ENCODE assay signal across 27 cellular contexts in the genomic region with DNA sequence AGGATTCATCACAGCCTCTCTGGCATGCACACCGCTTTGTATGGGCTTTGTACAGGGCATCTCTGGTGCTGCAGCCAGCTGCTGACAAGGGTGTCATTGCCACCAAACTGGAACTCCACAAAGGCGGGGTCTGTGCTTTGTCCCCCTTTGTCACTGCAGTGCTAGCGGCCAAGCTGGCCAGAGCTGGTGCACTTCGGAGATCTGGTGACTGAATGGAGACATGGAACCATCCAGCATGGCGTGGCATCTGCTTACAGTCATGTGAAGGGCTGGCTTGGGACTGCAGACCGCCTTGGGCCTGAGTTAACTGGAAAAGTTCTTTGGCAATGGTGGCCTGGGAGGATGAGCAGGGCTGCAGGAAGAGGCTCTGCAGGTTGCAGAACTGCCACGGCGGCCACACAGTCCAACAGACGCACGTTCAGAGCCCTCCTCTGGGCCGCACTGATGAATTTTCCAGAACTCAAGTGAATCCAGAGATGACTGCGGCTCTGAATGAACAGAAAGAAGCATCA. TPM values are rescaled to one million over a fixed set of nuclear protein-coding genes. Genes with fewer than 3 reads are reported as not detected.
DNase-seq lines count a peak whose midpoint lies in the region; ATAC-seq, FAIRE-seq and TF ChIP-seq lines count a peak whose summit lies in the region.
"Had no signal": no experiment of that assay in that cellular context is flagged by ENCODE, and none has a peak within 500 bp of the region (broad histone marks: within the 10 kb centered on the region; RNA-seq: fewer than 3 reads in every experiment).

No MANE protein-coding gene starts in this region.

- TF ChIP-seq RAD21 in A549 (conservative IDR thresholded peaks at IDR 0.05 in 1 of 2, IDR thresholded peaks at IDR 0.05 in 1 of 2) = no peak

- peak overlapping the region; percentile 79 for H3K9ac ChIP-seq in GM23248

- H3K4me2 ChIP-seq in A549 (no peak overlapping the region), GM23248 (ENCODE audit: unreplicated experiment) (peak overlapping the region; percentile 59)

- no peaks in the 10 kb centered on the region for H3K9me2 ChIP-seq in GM23248 (ENCODE audit: insufficient read depth)

- H2AFZ ChIP-seq in GM23248 = peak overlapping the region; percentile 67

- no peaks in the 10 kb centered on the region for H3K36me3 ChIP-seq in GM23248 (ENCODE audit: low read depth)
- H3K36me3 ChIP-seq: stomach had no signal

- H3K36me3 Mint-ChIP-seq in glutamatergic neuron (ENCODE audit: unreplicated experiment) = no peaks in the 10 kb centered on the region
- H3K36me3 Mint-ChIP-seq in effector memory CD8-positive, alpha-beta T cell (ENCODE audit: insufficient read depth) = no peaks in the 10 kb centered on the region
- H3K36me3 Mint-ChIP-seq: CD4-positive, alpha-beta memory T cell had no signal

- no peak overlapping the region for H3K4me3 ChIP-seq in A549
- peak overlapping the region; percentile 36 for H3K4me3 ChIP-seq in GM23248
- H3K4me3 ChIP-seq: dorsolateral prefrontal cortex, K562, stomach had no signal

- H3K4me3 Mint-ChIP-seq in glutamatergic neuron (ENCODE audit: unreplicated experiment) = no peak overlapping the region
- no peak overlapping the region for H3K4me3 Mint-ChIP-seq in effector memory CD8-positive, alpha-beta T cell
- H3K4me3 Mint-ChIP-seq: activated B cell treated with CpG ODN at 0.5 μM for 24 hours; activated CD8-positive, alpha-beta T cell treated with anti-CD3 and anti-CD28 coated beads for 36 hours; activated T-cell treated with anti-CD3 and anti-CD28 coated beads, Interleukin-2, amount 50 U/mL, for 24 hours; CD4-positive, alpha-beta memory T cell had no signal

- peaks cover 3% of the 10 kb centered on the region for H3K27me3 Mint-ChIP-seq in glutamatergic neuron (ENCODE audit: unreplicated experiment)
- peaks cover 22 to 64% of the 10 kb centered on the region in 2 donors for H3K27me3 Mint-ChIP-seq in effector memory CD8-positive, alpha-beta T cell
- H3K27me3 Mint-ChIP-seq: activated CD8-positive, alpha-beta T cell treated with anti-CD3 and anti-CD28 coated beads for 36 hours had no signal

- peaks cover 49% of the 10 kb centered on the region for H3K4me1 ChIP-seq in A549
- peaks cover 47% of the 10 kb centered on the region for H3K4me1 ChIP-seq in GM23248 (ENCODE audit: insufficient read depth)

- H4K20me1 ChIP-seq in GM23248 (ENCODE audit: insufficient read depth) = no peaks in the 10 kb centered on the region

- no peak for ATAC-seq in A549
- ATAC-seq in HG03175 (IDR thresholded peaks at IDR 0.05; ENCODE audit: unreplicated experiment) = no peak
- ATAC-seq in GM21529 (IDR thresholded peaks at IDR 0.05; ENCODE audit: unreplicated experiment) = no peak
- no peak for ATAC-seq in effector memory CD8-positive, alpha-beta T cell (replicated peaks)
- ATAC-seq: activated CD8-positive, alpha-beta T cell treated with anti-CD3 and anti-CD28 coated beads for 36 hours; HCT116; K562; left lobe of liver had no signal

- TF ChIP-seq CTCF in A549 (IDR thresholded peaks at IDR 0.05) (no peak), glutamatergic neuron (IDR thresholded peaks at IDR 0.05; ENCODE audit: partially characterized antibody, unreplicated experiment) (no peak)

- TF ChIP-seq POLR2A in A549 (IDR thresholded peaks at IDR 0.05; ENCODE audit: low read length) = no peak

- peaks cover 44% of the 10 kb centered on the region for H3F3A ChIP-seq in GM23248 (ENCODE audit: insufficient read depth)

- H3K79me2 ChIP-seq in GM23248 (ENCODE audit: insufficient read depth) = no peaks in the 10 kb centered on the region

- DNase-seq in A549 (ENCODE audit: low read depth in 1 of 2, low spot score in 1 of 2) (no peak), GM23248 (no peak), glutamatergic neuron (peak; percentile 2), posterior cingulate gyrus (peak in 7 of 10 donors; percentile 6 to 80 (median 25))
- no peak for DNase-seq in effector memory CD8-positive, alpha-beta T cell
- DNase-seq: activated B cell treated with CpG ODN at 0.5 μM for 24 hours; activated CD8-positive, alpha-beta T cell treated with anti-CD3 and anti-CD28 coated beads for 36 hours; activated naive CD4-positive, alpha-beta T cell treated with Interleukin-2 at 50 U/mL for 16 hours; activated T-cell treated with anti-CD3 and anti-CD28 coated beads, Interleukin-2, amount 50 U/mL, for 24 hours; amniotic stem cell; CD4-positive, alpha-beta memory T cell; DMS153; MM.1S; NCI-H146; retina; RPMI8226; stimulated activated CD4-positive, alpha-beta T cell treated with anti-CD3 and anti-CD28 coated beads, Interleukin-12 subunit alpha, Interleukin-12 subunit beta, amount 100 ng/mL, for 4 hours; stomach; T-helper 9 cell had no signal

- POLR2A ChIA-PET in A549 (lab: Yijun Ruan, JAX) = no interaction called here

- H3K27ac Mint-ChIP-seq in glutamatergic neuron (ENCODE audit: unreplicated experiment) = no peak overlapping the region
- H3K27ac Mint-ChIP-seq in effector memory CD8-positive, alpha-beta T cell = no peak overlapping the region
- H3K27ac Mint-ChIP-seq: activated B cell treated with CpG ODN at 0.5 μM for 24 hours; activated CD8-positive, alpha-beta T cell treated with anti-CD3 and anti-CD28 coated beads for 36 hours; activated T-cell treated with anti-CD3 and anti-CD28 coated beads, Interleukin-2, amount 50 U/mL, for 24 hours; CD4-positive, alpha-beta memory T cell had no signal

- intact Hi-C loops in posterior cingulate gyrus (cut with DNase I) = no loop called here

- H3K4me1 Mint-ChIP-seq in glutamatergic neuron (ENCODE audit: low read depth, unreplicated experiment) = peaks cover 34% of the 10 kb centered on the region
- H3K4me1 Mint-ChIP-seq in effector memory CD8-positive, alpha-beta T cell (ENCODE audit: low read depth in 2 of 2) = no peaks in the 10 kb centered on the region
- H3K4me1 Mint-ChIP-seq: activated B cell treated with CpG ODN at 0.5 μM for 24 hours; CD4-positive, alpha-beta memory T cell had no signal

- no peak for TF ChIP-seq EP300 in A549 (IDR thresholded peaks at IDR 0.05)

- H3K27me3 ChIP-seq in GM23248 (replicated peaks; ENCODE audit: insufficient read depth) = no peaks in the 10 kb centered on the region

- CTCF ChIA-PET in A549 (lab: Yijun Ruan, JAX) = interaction anchor here (1.6 kb wide), 1 partner anchor 174 kb away, joined by 5 read pairs; no protein-coding TSS in a partner anchor

- H3K27ac ChIP-seq in A549 = peak overlapping the region; percentile 43 to 87; a peak in 4 of 6 replicates
- H3K27ac ChIP-seq in GM23248 = peak overlapping the region; percentile 97
- H3K27ac ChIP-seq: dorsolateral prefrontal cortex, stomach had no signal

- no peak for FAIRE-seq in A549 (lab: Jason Lieb, UNC)
- FAIRE-seq: G401.6, GM18507, K562 had no signal

- H3K9me3 Mint-ChIP-seq in glutamatergic neuron (ENCODE audit: unreplicated experiment) = peaks cover 4% of the 10 kb centered on the region
- no peaks in the 10 kb centered on the region for H3K9me3 Mint-ChIP-seq in effector memory CD8-positive, alpha-beta T cell
- H3K9me3 Mint-ChIP-seq: activated B cell treated with CpG ODN at 0.5 μM for 24 hours; activated CD8-positive, alpha-beta T cell treated with anti-CD3 and anti-CD28 coated beads for 36 hours; activated T-cell treated with anti-CD3 and anti-CD28 coated beads, Interleukin-2, amount 50 U/mL, for 24 hours; CD4-positive, alpha-beta memory T cell had no signal

- 71% methylated on average over 12 of the region's 12 CpGs for WGBS in A549 (ENCODE audit: missing lambda C conversion rate)
- WGBS in GM23248 (ENCODE audit: low coverage in 1 of 2, low lambda C conversion rate in 2 of 2, missing lambda C conversion rate in 2 of 2), 2 experiments = 5 to 9% methylated on average over 12 of the region's 12 CpGs

- in situ Hi-C loops in GM23248 (cut with MboI) = no loop called here

- H3K9me3 ChIP-seq in A549 (no peaks in the 10 kb centered on the region), GM23248 (ENCODE audit: low read depth) (no peaks in the 10 kb centered on the region)
- H3K9me3 ChIP-seq: stomach had no signal

TF ChIP-seq in A549, 52 proteins besides CTCF, POLR2A, EP300 and RAD21:
- TF ChIP-seq ATOH8 (CRISPR knock-in tag; IDR thresholded peaks at IDR 0.05; ENCODE audit: low read depth) = no peak
- TF ChIP-seq NFE2L2 (conservative IDR thresholded peaks at IDR 0.05; ENCODE audit: low read length) = no peak
- TF ChIP-seq FOSL2 (IDR thresholded peaks at IDR 0.05) = no peak
- no peak for TF ChIP-seq FOSL2 (CRISPR knock-in tag; IDR thresholded peaks at IDR 0.05)

RNA-seq across cellular contexts. Expression of gene COL5A1, which starts 18.7 kb away (rescaled TPM):
- 15.2 and 16.1 TPM in 2 replicates for polyA plus RNA-seq in A549 (2011; rRNA removed)
- 19.4 and 22.8 TPM in 2 replicates for polyA plus RNA-seq in A549 (2012; cell fraction: cytosol; rRNA removed)
- polyA plus RNA-seq in A549 (2012; cell fraction: nucleus; rRNA removed) = 109 and 117 TPM in 2 replicates
- 50.7 to 72.3 TPM (median 67.5 TPM) in 3 replicates for polyA plus RNA-seq in A549 (2017; fragmentation: RNase III; extraction: RNeasy Plus Mini Kit Qiagen cat#74134 plus additional on column Dnase treatment)
- 18.7 and 27.1 TPM in 2 replicates for polyA minus RNA-seq in A549 (2011; rRNA and poly(A)+ RNA removed)
- total RNA-seq in GM23248 (2014; rRNA removed; shearing (Covaris generic)) = 812 and 897 TPM in 2 replicates
- 206 and 211 TPM in 2 replicates for polyA plus RNA-seq in GM23248 (2016; fragmentation: Nextera tagmentation; extraction: Ambion mirVana)
- 28.9 TPM for total RNA-seq in glutamatergic neuron (ENCODE audit: unreplicated experiment)

Comparison
In these comparisons a context has a peak if more than half of its experiments do, and no peak if none do; other contexts are left out.
1. DNase-seq: peak in glutamatergic neuron (single experiment) and posterior cingulate gyrus (7 of 10); none in A549 (0 of 2), GM23248 (single experiment) and effector memory CD8-positive, alpha-beta T cell (0 of 3).
2. RNA of gene COL5A1, which starts 18.7 kb away (total RNA-seq): 812 to 897 TPM in GM23248; 28.9 TPM in glutamatergic neuron (single experiment); every median in the first group is over 10 times any median in the second.